24 cellular contexts compared by ENCODE assay signal in the genomic region with DNA sequence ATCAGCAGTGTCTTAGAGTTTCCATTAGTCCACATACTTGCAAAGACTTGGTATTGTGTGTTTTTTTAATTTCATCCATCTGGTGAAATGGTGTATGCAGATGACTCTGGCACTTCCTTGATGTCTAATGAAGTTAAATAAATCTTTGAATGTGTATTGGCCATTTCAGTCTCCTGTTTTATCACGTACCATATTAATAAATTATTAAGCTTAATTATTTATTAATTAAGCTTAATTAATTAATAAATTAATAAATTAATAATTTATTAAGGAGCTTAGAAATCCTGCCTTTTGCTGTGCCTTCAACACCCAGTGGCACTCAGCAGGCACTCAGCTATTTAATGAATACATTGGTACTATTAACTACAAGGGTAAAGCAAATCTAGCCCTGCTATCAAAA. TPM values are rescaled to one million over a fixed set of nuclear protein-coding genes. Genes with fewer than 3 reads are reported as not detected.
DNase-seq lines count a peak whose midpoint lies in the region; ATAC-seq, FAIRE-seq and TF ChIP-seq lines count a peak whose summit lies in the region.
"Had no signal": no experiment of that assay in that cellular context is flagged by ENCODE, and none has a peak within 500 bp of the region (broad histone marks: within the 10 kb centered on the region; RNA-seq: fewer than 3 reads in every experiment).

No MANE protein-coding gene starts in this region.

- peaks cover 5% of the 10 kb centered on the region for H3K4me1 Mint-ChIP-seq in activated T-cell treated with anti-CD3 and anti-CD28 coated beads, Interleukin-2, amount 50 U/mL, for 72 hours (ENCODE audit: low read depth)

- 0% methylated on average over 1 of the region's 1 CpG for WGBS in K562 (ENCODE audit: insufficient coverage, low coverage, missing lambda C conversion rate)
- 91 to 93% methylated on average over 1 of the region's 1 CpG for WGBS in testis, 2 donors

- peak; percentile 15 for ATAC-seq in GM18868 (IDR thresholded peaks at IDR 0.05; ENCODE audit: unreplicated experiment)
- ATAC-seq in K562: no peak
- no peak for ATAC-seq in activated T-cell treated with anti-CD3 and anti-CD28 coated beads, Interleukin-2, amount 50 U/mL, for 72 hours (replicated peaks in 1 of 2)
- ATAC-seq: A549, HCT116, HepG2 had no signal

- TF ChIP-seq RAD21 in K562 (CRISPR knock-in tag; conservative IDR thresholded peaks at IDR 0.05 in 1 of 2, IDR thresholded peaks at IDR 0.05 in 1 of 2): no peak

- no peaks in the 10 kb centered on the region for H3K9me3 Mint-ChIP-seq in activated T-cell treated with anti-CD3 and anti-CD28 coated beads, Interleukin-2, amount 50 U/mL, for 72 hours
- H3K9me3 Mint-ChIP-seq: CD4-positive, alpha-beta T cell had no signal

- H3K4me2 ChIP-seq in K562 (ENCODE audit: insufficient read depth, low read length): no peak overlapping the region
- H3K4me2 ChIP-seq: A549 had no signal

- POLR2A ChIA-PET in K562 (lab: Yijun Ruan, JAX): no interaction called here

- H3K4me3 ChIP-seq in K562 (no peak overlapping the region), muscle layer of colon (ENCODE audit: low read depth in 1 of 2, low read length in 2 of 2) (peak overlapping the region in 1 of 2 donors; percentile 41), testis (no peak overlapping the region)
- H3K4me3 ChIP-seq: A549 had no signal

- no peak for FAIRE-seq in K562 (lab: Jason Lieb, UNC)
- FAIRE-seq in HTR-8/SVneo (lab: Jason Lieb, UNC): no peak
- FAIRE-seq: A549, D721Med, GM12892, GM18507 had no signal

- TF ChIP-seq CTCF in K562 (IDR thresholded peaks at IDR 0.05 in 2 of 3, conservative IDR thresholded peaks at IDR 0.05 in 1 of 3; ENCODE audit: insufficient read depth in 2 of 3, low read depth in 1 of 3, low read length in 3 of 3) (no peak), testis (IDR thresholded peaks at IDR 0.05) (no peak)

- DNase-seq in K562 (ENCODE audit: extremely low read depth in 1 of 4, low spot score in 3 of 4): no peak
- DNase-seq in testis: no peak
- DNase-seq in HTR-8/SVneo (ENCODE audit: insufficient read length, low spot score): no peak
- DNase-seq in NCI-H82 (lab: John Stamatoyannopoulos, UW): no peak
- DNase-seq in iPS-NIHi7 (ENCODE audit: extremely low spot score): no peak
- no peak for DNase-seq in activated T-cell treated with anti-CD3 and anti-CD28 coated beads, Interleukin-2, amount 50 U/mL, for 72 hours
- DNase-seq: AML-193; Caco-2; CD4-positive, alpha-beta T cell; GDM1; GOT3; H7; HFFc6 had no signal

- no peak overlapping the region for H2AFZ ChIP-seq in K562 (ENCODE audit: low read depth, low read length)

- H3K4me1 ChIP-seq in K562 (replicated peaks in 1 of 2; ENCODE audit: control insufficient read depth in 2 of 2, insufficient read depth in 2 of 2, low read length in 2 of 2) (no peaks in the 10 kb centered on the region), muscle layer of colon (ENCODE audit: insufficient read depth, low read length) (peaks cover 47% of the 10 kb centered on the region), testis (peaks cover 24% of the 10 kb centered on the region)
- H3K4me1 ChIP-seq: A549, Caco-2 had no signal

- H3K36me3 ChIP-seq in K562 (ENCODE audit: control insufficient read depth, insufficient read depth, low read length) (no peaks in the 10 kb centered on the region), muscle layer of colon (ENCODE audit: insufficient read depth, low read length) (no peaks in the 10 kb centered on the region), testis (ENCODE audit: low read depth, missing control alignments) (no peaks in the 10 kb centered on the region)

- BruUV-seq in K562 (replicated peaks; lab: Mats Ljungman, UMichigan): no TSS peak

- H3K27me3 ChIP-seq in K562 (ENCODE audit: control insufficient read depth in 2 of 2, insufficient read depth in 2 of 2, low read length in 2 of 2) (no peaks in the 10 kb centered on the region), muscle layer of colon (ENCODE audit: control insufficient read depth in 1 of 2, insufficient read depth in 2 of 2, low read length in 2 of 2) (no peaks in the 10 kb centered on the region), testis (no peaks in the 10 kb centered on the region)

- H3K9me1 ChIP-seq in K562 (ENCODE audit: control insufficient read depth, insufficient read depth, low read length): no peaks in the 10 kb centered on the region

- no peaks in the 10 kb centered on the region; the same call in 1 of the 2 replicates for H3K9me3 ChIP-seq in K562 (replicated peaks; ENCODE audit: control insufficient read depth, insufficient read depth, low read depth, low read length)
- H3K9me3 ChIP-seq in muscle layer of colon (ENCODE audit: low read length): no peaks in the 10 kb centered on the region
- H3K9me3 ChIP-seq in testis: no peaks in the 10 kb centered on the region
- H3K9me3 ChIP-seq: A549, Caco-2 had no signal

- CTCF ChIA-PET in K562 (lab: Yijun Ruan, JAX; ENCODE audit: low intra/inter-chr PET ratio): no interaction called here

- in situ Hi-C loops in K562 (cut with MboI): no loop called here

- H4K20me1 ChIP-seq in K562 (replicated peaks; ENCODE audit: control insufficient read depth, insufficient read depth, low read length): no peaks in the 10 kb centered on the region

- no peak overlapping the region for H3K27ac Mint-ChIP-seq in activated T-cell treated with anti-CD3 and anti-CD28 coated beads, Interleukin-2, amount 50 U/mL, for 72 hours
- H3K27ac Mint-ChIP-seq: CD4-positive, alpha-beta T cell; HFFc6 had no signal

- H3K27ac ChIP-seq in K562 (ENCODE audit: extremely low read depth, low read depth, low read length) (no peak overlapping the region), muscle layer of colon (ENCODE audit: low read depth, low read length) (peak overlapping the region; percentile 10), testis (peak overlapping the region; percentile 70 to 83)
- H3K27ac ChIP-seq: 22Rv1, A549, C4-2B had no signal

- intact Hi-C loops in K562 (cut with micrococcal nuclease): no loop called here
- intact Hi-C loops in testis (cut with DNase I; ENCODE audit: low total_unique reads): no loop called here

- no peak for TF ChIP-seq EP300 in K562 (IDR thresholded peaks at IDR 0.05; ENCODE audit: low read length)

- no peak for TF ChIP-seq POLR2A in K562 (conservative IDR thresholded peaks at IDR 0.05)
- no peak for TF ChIP-seq POLR2A in testis (IDR thresholded peaks at IDR 0.05)

- H3K36me3 Mint-ChIP-seq in activated T-cell treated with anti-CD3 and anti-CD28 coated beads, Interleukin-2, amount 50 U/mL, for 72 hours (ENCODE audit: insufficient read depth in 2 of 2): no peaks in the 10 kb centered on the region

- H3K4me3 Mint-ChIP-seq in activated T-cell treated with anti-CD3 and anti-CD28 coated beads, Interleukin-2, amount 50 U/mL, for 72 hours: no peak overlapping the region
- H3K4me3 Mint-ChIP-seq: CD4-positive, alpha-beta T cell; HFFc6 had no signal

- H3K79me2 ChIP-seq in K562 (ENCODE audit: control insufficient read depth, insufficient read depth, low read length): no peaks in the 10 kb centered on the region

- no peaks in the 10 kb centered on the region for H3K27me3 Mint-ChIP-seq in activated T-cell treated with anti-CD3 and anti-CD28 coated beads, Interleukin-2, amount 50 U/mL, for 72 hours (ENCODE audit: low read depth)
- H3K27me3 Mint-ChIP-seq: CD4-positive, alpha-beta T cell had no signal

- H3K9ac ChIP-seq in K562 (ENCODE audit: insufficient read depth in 1 of 2, low read depth in 2 of 2, low read length in 2 of 2): no peak overlapping the region
- H3K9ac ChIP-seq in muscle layer of colon (ENCODE audit: low read length): no peak overlapping the region

TF ChIP-seq in K562, 482 proteins besides CTCF, POLR2A, EP300 and RAD21 (continues in another document):
- peak; percentile 85 for TF ChIP-seq DACH1 (IDR thresholded peaks at IDR 0.05; ENCODE audit: partially characterized antibody)
- TF ChIP-seq, protein P1, sequence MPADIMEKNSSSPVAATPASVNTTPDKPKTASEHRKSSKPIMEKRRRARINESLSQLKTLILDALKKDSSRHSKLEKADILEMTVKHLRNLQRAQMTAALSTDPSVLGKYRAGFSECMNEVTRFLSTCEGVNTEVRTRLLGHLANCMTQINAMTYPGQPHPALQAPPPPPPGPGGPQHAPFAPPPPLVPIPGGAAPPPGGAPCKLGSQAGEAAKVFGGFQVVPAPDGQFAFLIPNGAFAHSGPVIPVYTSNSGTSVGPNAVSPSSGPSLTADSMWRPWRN (IDR thresholded peaks at IDR 0.05; ENCODE audit: low read depth): no peak
- no peak for TF ChIP-seq ZNF695 (CRISPR knock-in tag; IDR thresholded peaks at IDR 0.05)
- TF ChIP-seq, protein P2, sequence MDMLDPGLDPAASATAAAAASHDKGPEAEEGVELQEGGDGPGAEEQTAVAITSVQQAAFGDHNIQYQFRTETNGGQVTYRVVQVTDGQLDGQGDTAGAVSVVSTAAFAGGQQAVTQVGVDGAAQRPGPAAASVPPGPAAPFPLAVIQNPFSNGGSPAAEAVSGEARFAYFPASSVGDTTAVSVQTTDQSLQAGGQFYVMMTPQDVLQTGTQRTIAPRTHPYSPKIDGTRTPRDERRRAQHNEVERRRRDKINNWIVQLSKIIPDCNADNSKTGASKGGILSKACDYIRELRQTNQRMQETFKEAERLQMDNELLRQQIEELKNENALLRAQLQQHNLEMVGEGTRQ (CRISPR knock-in tag; IDR thresholded peaks at IDR 0.05): no peak
- no peak for TF ChIP-seq BMI1 (IDR thresholded peaks at IDR 0.05; ENCODE audit: low read length)

RNA-seq across cellular contexts. Expression of a gene that starts 18.2 kb away (rescaled TPM):
- total RNA-seq in K562 (2011; cell fraction: chromatin; rRNA removed; ENCODE audit: low replicate concordance): not detected in 2 replicates
- not detected in 2 replicates for total RNA-seq in K562 (2011; cell fraction: nucleolus; rRNA removed)
- not detected in 2 replicates for total RNA-seq in K562 (2011; cell fraction: nucleoplasm; rRNA removed)
- total RNA-seq in K562 (2014; rRNA removed): not detected in 2 replicates
- total RNA-seq in K562 (2014; rRNA removed; fragmentation: Illumina TruSeq; extraction: Trizol): not detected in 2 replicates
- not detected in 2 replicates for total RNA-seq in K562 (2015; rRNA removed; fragmentation: Illumina TruSeq; extraction: Trizol)
- total RNA-seq in K562 (2021): not detected in 2 replicates
- not detected in 2 replicates for polyA plus RNA-seq in K562 (2011; rRNA removed)
- polyA plus RNA-seq in K562 (2011; cell fraction: cytosol; rRNA removed): not detected in 2 replicates
- polyA plus RNA-seq in K562 (2011; cell fraction: nucleus; rRNA removed): not detected in 2 replicates
- not detected in 2 replicates for polyA plus RNA-seq in K562 (2012)
- not detected in 2 replicates for polyA plus RNA-seq in K562 (2014; fragmentation: Illumina TruSeq; extraction: Trizol)
- not detected for polyA plus RNA-seq in K562 (2014; fragmentation: Nextera tagmentation; extraction: Ambion mirVana)
- polyA plus RNA-seq in K562 (2014; rRNA removed): not detected in 2 replicates
- not detected in 2 replicates for polyA minus RNA-seq in K562 (2011; rRNA and poly(A)+ RNA removed)
- polyA minus RNA-seq in K562 (2011; cell fraction: cytosol; rRNA and poly(A)+ RNA removed): not detected in 2 replicates
- polyA minus RNA-seq in K562 (2011; cell fraction: nucleus; rRNA and poly(A)+ RNA removed): not detected in 2 replicates
- total RNA-seq in testis: 10 to 100 TPM; 11.3 TPM
- polyA plus RNA-seq in testis (ENCODE audit: insufficient read depth, low read depth, low replicate concordance): 7.7 TPM
- total RNA-seq in activated T-cell treated with anti-CD3 and anti-CD28 coated beads, Interleukin-2, amount 50 U/mL, for 72 hours: not detected
- total RNA-seq: Caco-2; CD4-positive, alpha-beta T cell; HepG2; HFFc6 had no signal
- polyA plus RNA-seq: BJ, HepG2 had no signal

Comparison
In these comparisons a context has a peak if more than half of its experiments do, and no peak if none do; other contexts are left out.
1. RNA of a gene that starts 18.2 kb away (total RNA-seq): 11.3 TPM in testis; not detected in activated T-cell treated with anti-CD3 and anti-CD28 coated beads, Interleukin-2, amount 50 U/mL, for 72 hours and not detected in K562; every median in the first group is over 10 times any median in the second.